Comparison of ENCODE assay signal across 40 cellular contexts in genomic region chr9:130997395-130997684, GRCh38. TPM values are rescaled to one million over a fixed set of nuclear protein-coding genes. Genes with fewer than 3 reads are reported as not detected.
"Had no signal": no experiment of that assay in that cellular context is flagged by ENCODE, and none has a peak within 500 bp of the region (broad histone marks: within the 10 kb centered on the region; RNA-seq: fewer than 3 reads in every experiment).

No MANE protein-coding gene starts in this region.

- H3K27ac Mint-ChIP-seq: activated naive CD4-positive, alpha-beta T cell treated with anti-CD3 and anti-CD28 coated beads for 36 hours; activated naive CD4-positive, alpha-beta T cell treated with anti-CD3 and anti-CD28 coated beads, Interleukin-2, amount 10 ng/mL, durations not matched to agents 7 days and 5 days; activated naive CD4-positive, alpha-beta T cell treated with anti-CD3 and anti-CD28 coated beads, Interleukin-2, amount 50 U/mL, for 24 hours; activated naive CD4-positive, alpha-beta T cell treated with anti-CD3 and anti-CD28 coated beads, Interleukin-2, amount 50 U/mL, for 72 hours; activated naive CD8-positive, alpha-beta T cell; activated naive CD8-positive, alpha-beta T cell treated with anti-CD3 and anti-CD28 coated beads for 36 hours; activated naive CD8-positive, alpha-beta T cell treated with anti-CD3 and anti-CD28 coated beads, Interleukin-2, amount 10 ng/mL, durations not matched to agents 7 days and 5 days; activated naive CD8-positive, alpha-beta T cell treated with anti-CD3 and anti-CD28 coated beads, Interleukin-2, amount 50 U/mL, for 24 hours; activated T-cell treated with anti-CD3 and anti-CD28 coated beads, Interleukin-2, amount 50 U/mL, for 24 hours; activated T-cell treated with anti-CD3 and anti-CD28 coated beads, Interleukin-2, amount 50 U/mL, for 72 hours; activated T-helper 1 cell treated with anti-CD3 and anti-CD28 coated beads, Interleukin-12 subunit alpha, Interleukin-12 subunit beta, Interleukin-2, Interleukin-4 antibody, amounts not matched to agents 30 ng/mL and 10 ng/mL and 1 ng/mL, durations not matched to agents 14 hours and 24 hours and 36 hours; activated T-helper 17 cell treated with anti-CD3 and anti-CD28 coated beads, Interleukin-2, amount 50 U/mL, for 72 hours; activated T-helper 2 cell treated with anti-CD3 and anti-CD28 coated beads, Interferon-gamma antibody, Interleukin-2, Interleukin-4, amounts not matched to agents 10 μg/mL and 5 μg/mL and 100 μg/mL, durations not matched to agents 14 hours and 24 hours and 36 hours; brain had no signal

- H3K4me3 Mint-ChIP-seq: activated naive CD4-positive, alpha-beta T cell treated with anti-CD3 and anti-CD28 coated beads for 36 hours; activated naive CD4-positive, alpha-beta T cell treated with anti-CD3 and anti-CD28 coated beads, Interleukin-2, amount 10 ng/mL, durations not matched to agents 7 days and 5 days; activated naive CD4-positive, alpha-beta T cell treated with anti-CD3 and anti-CD28 coated beads, Interleukin-2, amount 50 U/mL, for 24 hours; activated naive CD8-positive, alpha-beta T cell; activated naive CD8-positive, alpha-beta T cell treated with anti-CD3 and anti-CD28 coated beads for 36 hours; activated naive CD8-positive, alpha-beta T cell treated with anti-CD3 and anti-CD28 coated beads, Interleukin-2, amount 10 ng/mL, durations not matched to agents 7 days and 5 days; activated naive CD8-positive, alpha-beta T cell treated with anti-CD3 and anti-CD28 coated beads, Interleukin-2, amount 50 U/mL, for 24 hours; activated T-cell treated with anti-CD3 and anti-CD28 coated beads, Interleukin-2, amount 50 U/mL, for 24 hours; activated T-cell treated with anti-CD3 and anti-CD28 coated beads, Interleukin-2, amount 50 U/mL, for 4 hours; activated T-cell treated with anti-CD3 and anti-CD28 coated beads, Interleukin-2, amount 50 U/mL, for 72 hours; activated T-helper 1 cell treated with anti-CD3 and anti-CD28 coated beads, Interleukin-12 subunit alpha, Interleukin-12 subunit beta, Interleukin-2, Interleukin-4 antibody, amounts not matched to agents 30 ng/mL and 10 ng/mL and 1 ng/mL, durations not matched to agents 14 hours and 24 hours and 36 hours; activated T-helper 17 cell treated with anti-CD3 and anti-CD28 coated beads, Interleukin-2, amount 50 U/mL, for 72 hours; brain; central memory CD8-positive, alpha-beta T cell had no signal

- H3K9me3 Mint-ChIP-seq: activated naive CD4-positive, alpha-beta T cell treated with anti-CD3 and anti-CD28 coated beads for 36 hours; activated naive CD4-positive, alpha-beta T cell treated with anti-CD3 and anti-CD28 coated beads, Interleukin-2, amount 10 ng/mL, durations not matched to agents 7 days and 5 days; activated naive CD4-positive, alpha-beta T cell treated with anti-CD3 and anti-CD28 coated beads, Interleukin-2, amount 50 U/mL, for 24 hours; activated naive CD4-positive, alpha-beta T cell treated with anti-CD3 and anti-CD28 coated beads, Interleukin-2, amount 50 U/mL, for 72 hours; activated naive CD8-positive, alpha-beta T cell treated with anti-CD3 and anti-CD28 coated beads for 36 hours; activated naive CD8-positive, alpha-beta T cell treated with anti-CD3 and anti-CD28 coated beads, Interleukin-2, amount 10 ng/mL, durations not matched to agents 7 days and 5 days; activated naive CD8-positive, alpha-beta T cell treated with anti-CD3 and anti-CD28 coated beads, Interleukin-2, amount 50 U/mL, for 24 hours; activated T-cell treated with anti-CD3 and anti-CD28 coated beads, Interleukin-2, amount 50 U/mL, for 24 hours; activated T-cell treated with anti-CD3 and anti-CD28 coated beads, Interleukin-2, amount 50 U/mL, for 4 hours; activated T-cell treated with anti-CD3 and anti-CD28 coated beads, Interleukin-2, amount 50 U/mL, for 72 hours; activated T-helper 1 cell treated with anti-CD3 and anti-CD28 coated beads, Interleukin-12 subunit alpha, Interleukin-12 subunit beta, Interleukin-2, Interleukin-4 antibody, amounts not matched to agents 30 ng/mL and 10 ng/mL and 1 ng/mL, durations not matched to agents 14 hours and 24 hours and 36 hours; activated T-helper 17 cell treated with anti-CD3 and anti-CD28 coated beads, Interleukin-2, amount 50 U/mL, for 72 hours; activated T-helper 2 cell treated with anti-CD3 and anti-CD28 coated beads, Interferon-gamma antibody, Interleukin-2, Interleukin-4, amounts not matched to agents 10 μg/mL and 5 μg/mL and 100 μg/mL, durations not matched to agents 14 hours and 24 hours and 36 hours; central memory CD8-positive, alpha-beta T cell had no signal

- H3K36me3 Mint-ChIP-seq: activated naive CD4-positive, alpha-beta T cell treated with anti-CD3 and anti-CD28 coated beads, Interleukin-2, amount 10 ng/mL, durations not matched to agents 7 days and 5 days; activated naive CD4-positive, alpha-beta T cell treated with anti-CD3 and anti-CD28 coated beads, Interleukin-2, amount 50 U/mL, for 24 hours; activated naive CD4-positive, alpha-beta T cell treated with anti-CD3 and anti-CD28 coated beads, Interleukin-2, amount 50 U/mL, for 72 hours; activated naive CD8-positive, alpha-beta T cell; activated naive CD8-positive, alpha-beta T cell treated with anti-CD3 and anti-CD28 coated beads for 36 hours; activated naive CD8-positive, alpha-beta T cell treated with anti-CD3 and anti-CD28 coated beads, Interleukin-2, amount 10 ng/mL, durations not matched to agents 7 days and 5 days; brain had no signal

- DNase-seq: activated effector memory CD4-positive, alpha-beta T cell treated with anti-CD3 and anti-CD28 coated beads, Interleukin-2, amount 50 U/mL, for 16 hours; activated effector memory CD4-positive, alpha-beta T cell treated with Interleukin-2 at 50 U/mL for 16 hours; activated gamma-delta T cell; activated gamma-delta T cell treated with Interleukin-2 at 50 U/mL for 16 hours; activated naive CD4-positive, alpha-beta T cell; activated naive CD4-positive, alpha-beta T cell treated with anti-CD3 and anti-CD28 coated beads for 36 hours; activated naive CD4-positive, alpha-beta T cell treated with anti-CD3 and anti-CD28 coated beads, Interleukin-2, amount 10 ng/mL, durations not matched to agents 7 days and 5 days; activated naive CD4-positive, alpha-beta T cell treated with anti-CD3 and anti-CD28 coated beads, Interleukin-2, amount 50 U/mL, for 16 hours; activated naive CD4-positive, alpha-beta T cell treated with Interleukin-2 at 50 U/mL for 16 hours; activated naive CD8-positive, alpha-beta T cell treated with anti-CD3 and anti-CD28 coated beads for 36 hours; activated naive CD8-positive, alpha-beta T cell treated with anti-CD3 and anti-CD28 coated beads, Interleukin-2, amount 10 ng/mL, durations not matched to agents 7 days and 5 days; activated naive CD8-positive, alpha-beta T cell treated with anti-CD3 and anti-CD28 coated beads, Interleukin-2, amount 50 U/mL, for 24 hours; activated T-cell treated with anti-CD3 and anti-CD28 coated beads for 4 hours; activated T-cell treated with anti-CD3 and anti-CD28 coated beads, Interleukin-2, amount 50 U/mL, for 1 hour; activated T-cell treated with anti-CD3 and anti-CD28 coated beads, Interleukin-2, amount 50 U/mL, for 24 hours; activated T-cell treated with anti-CD3 and anti-CD28 coated beads, Interleukin-2, amount 50 U/mL, for 4 hours; activated T-cell treated with anti-CD3 and anti-CD28 coated beads, Interleukin-2, amount 50 U/mL, for 48 hours; activated T-cell treated with anti-CD3 and anti-CD28 coated beads, Interleukin-2, amount 50 U/mL, for 72 hours; adrenal gland; amniotic stem cell; amygdala; anterior cingulate cortex; body of pancreas; brain microvascular endothelial cell; caudate nucleus; central memory CD4-positive, alpha-beta T cell; cerebellar nuclear complex had no signal

- H3K27ac ChIP-seq: adrenal gland, ascending aorta, body of pancreas, brain microvascular endothelial cell, breast epithelium, cardiac muscle cell had no signal

- H3K4me1 Mint-ChIP-seq: activated naive CD4-positive, alpha-beta T cell treated with anti-CD3 and anti-CD28 coated beads, Interleukin-2, amount 10 ng/mL, durations not matched to agents 7 days and 5 days; activated naive CD8-positive, alpha-beta T cell treated with anti-CD3 and anti-CD28 coated beads, Interleukin-2, amount 50 U/mL, for 24 hours; central memory CD8-positive, alpha-beta T cell had no signal

- H3K4me3 ChIP-seq: adrenal gland, ascending aorta, body of pancreas, breast epithelium, cardiac muscle cell had no signal

- H3K36me3 ChIP-seq: adrenal gland, ascending aorta, brain microvascular endothelial cell, breast epithelium, cardiac muscle cell had no signal

- H3K4me1 ChIP-seq: ascending aorta, body of pancreas, breast epithelium had no signal

- H3K27me3 ChIP-seq: adrenal gland, ascending aorta, cardiac muscle cell had no signal

- H3K9me3 ChIP-seq: adrenal gland, ascending aorta, body of pancreas, breast epithelium had no signal

RNA-seq across cellular contexts. Expression of gene LAMC3, which starts 11.6 kb away (rescaled TPM):
- total RNA-seq: activated T-helper 2 cell treated with anti-CD3 and anti-CD28 coated beads, Interferon-gamma antibody, Interleukin-2, Interleukin-4, amounts not matched to agents 10 μg/mL and 5 μg/mL and 100 μg/mL, durations not matched to agents 14 hours and 24 hours and 36 hours; bronchial epithelial cell had no signal

RNA-seq across cellular contexts. Expression of gene FIBCD1, which starts 58.3 kb away (rescaled TPM):
- total RNA-seq: activated naive CD4-positive, alpha-beta T cell treated with anti-CD3 and anti-CD28 coated beads for 36 hours; activated naive CD4-positive, alpha-beta T cell treated with anti-CD3 and anti-CD28 coated beads, Interleukin-2, amount 50 U/mL, for 72 hours; activated naive CD8-positive, alpha-beta T cell treated with anti-CD3 and anti-CD28 coated beads for 36 hours; activated naive CD8-positive, alpha-beta T cell treated with anti-CD3 and anti-CD28 coated beads, Interleukin-2, amount 10 ng/mL, durations not matched to agents 7 days and 5 days; activated T-cell treated with anti-CD3 and anti-CD28 coated beads, Interleukin-2, amount 50 U/mL, for 4 hours; activated T-cell treated with anti-CD3 and anti-CD28 coated beads, Interleukin-2, amount 50 U/mL, for 72 hours; activated T-helper 1 cell treated with anti-CD3 and anti-CD28 coated beads, Interleukin-12 subunit alpha, Interleukin-12 subunit beta, Interleukin-2, Interleukin-4 antibody, amounts not matched to agents 30 ng/mL and 10 ng/mL and 1 ng/mL, durations not matched to agents 14 hours and 24 hours and 36 hours; activated T-helper 17 cell treated with anti-CD3 and anti-CD28 coated beads, Interleukin-2, amount 50 U/mL, for 72 hours; activated T-helper 2 cell treated with anti-CD3 and anti-CD28 coated beads, Interferon-gamma antibody, Interleukin-2, Interleukin-4, amounts not matched to agents 10 μg/mL and 5 μg/mL and 100 μg/mL, durations not matched to agents 14 hours and 24 hours and 36 hours; aorta; ascending aorta had no signal
